ENCODE assay signal across 9 cellular contexts in genomic region chr10:88117869-88118632, GRCh38.
A peak's percentile ranks its signal among the peaks of the same experiment; 100 is the strongest.
DNase-seq lines count a peak whose midpoint lies in the region; ATAC-seq, FAIRE-seq and TF ChIP-seq lines count a peak whose summit lies in the region.
"Had no signal": no experiment of that assay in that cellular context is flagged by ENCODE, and none has a peak within 500 bp of the region (broad histone marks: within the 10 kb centered on the region; RNA-seq: fewer than 3 reads in every experiment).

No MANE protein-coding gene starts in this region.

- H3K27ac ChIP-seq in MM.1S (ENCODE audit: low read length) = no peak overlapping the region
- no peak overlapping the region for H3K27ac ChIP-seq in psoas muscle

- H3K27me3 Mint-ChIP-seq in activated CD4-positive, alpha-beta T cell treated with anti-CD3 and anti-CD28 coated beads, Interleukin-2, amount 10 ng/mL, durations not matched to agents 7 days and 5 days = peaks cover 4% of the 10 kb centered on the region

- H3K36me3 ChIP-seq in MM.1S (replicated peaks; ENCODE audit: insufficient read depth, low read length) (no peaks in the 10 kb centered on the region), bronchial epithelial cell (ENCODE audit: control insufficient read depth, insufficient read depth, low read length) (no peaks in the 10 kb centered on the region), psoas muscle (ENCODE audit: insufficient read depth in 1 of 2, low read depth in 1 of 2) (no peaks in the 10 kb centered on the region)

- TF ChIP-seq CTCF in MM.1S (IDR thresholded peaks at IDR 0.05; ENCODE audit: low read length) = peak; percentile 19
- TF ChIP-seq CTCF in bronchial epithelial cell (IDR thresholded peaks at IDR 0.05; ENCODE audit: insufficient read depth, low read length, severe bottlenecking) = peak; percentile 24
- peak; percentile 9 for TF ChIP-seq CTCF in psoas muscle (IDR thresholded peaks at IDR 0.05)

- no peaks in the 10 kb centered on the region for H3K9me3 Mint-ChIP-seq in activated CD4-positive, alpha-beta T cell treated with anti-CD3 and anti-CD28 coated beads, Interleukin-2, amount 10 ng/mL, durations not matched to agents 7 days and 5 days

- no peaks in the 10 kb centered on the region for H3K9me2 ChIP-seq in MM.1S (replicated peaks; ENCODE audit: insufficient read depth, low read length)

- H3F3A ChIP-seq in MM.1S (ENCODE audit: insufficient read depth, low read length) = no peaks in the 10 kb centered on the region

- DNase-seq in activated CD4-positive, alpha-beta T cell treated with anti-CD3 and anti-CD28 coated beads for 48 hours = peak; percentile 34
- no peak for DNase-seq in activated CD4-positive, alpha-beta T cell treated with anti-CD3 and anti-CD28 coated beads, Interleukin-2, amount 10 ng/mL, durations not matched to agents 7 days and 5 days
- DNase-seq in MM.1S (no peak), bronchial epithelial cell (ENCODE audit: low read depth) (no peak), psoas muscle (no peak), Ammon's horn (ENCODE audit: low spot score) (no peak), cerebellar cortex (ENCODE audit: low spot score) (no peak), glomerular visceral epithelial cell (ENCODE audit: extremely low spot score) (no peak)
- DNase-seq: NCI-H446 had no signal

- no peak overlapping the region for H3K4me2 ChIP-seq in MM.1S (ENCODE audit: low read depth, low read length)

- intact Hi-C loops in psoas muscle (cut with DNase I) = loop anchor here (2.0 to 5.0 kb wide), 2 partner anchors 263 to 269 kb away; no protein-coding TSS in a partner anchor

- H3K4me3 ChIP-seq in MM.1S (ENCODE audit: low read length) (no peak overlapping the region), bronchial epithelial cell (ENCODE audit: low read depth, low read length) (no peak overlapping the region), psoas muscle (no peak overlapping the region)

- no peaks in the 10 kb centered on the region for H3K9me3 ChIP-seq in MM.1S (replicated peaks; ENCODE audit: insufficient read depth, low read length)
- H3K9me3 ChIP-seq in psoas muscle = no peaks in the 10 kb centered on the region

- no peak overlapping the region for H3K4me3 Mint-ChIP-seq in activated CD4-positive, alpha-beta T cell treated with anti-CD3 and anti-CD28 coated beads, Interleukin-2, amount 10 ng/mL, durations not matched to agents 7 days and 5 days

- no peaks in the 10 kb centered on the region for H4K20me1 ChIP-seq in MM.1S (ENCODE audit: insufficient read depth, low read length)

- POLR2A ChIA-PET in activated CD4-positive, alpha-beta T cell treated with anti-CD3 and anti-CD28 coated beads, Interleukin-2, amount 10 ng/mL, durations not matched to agents 7 days and 5 days (lab: Charles Lee) = no interaction called here

- CTCF ChIA-PET in activated CD4-positive, alpha-beta T cell treated with anti-CD3 and anti-CD28 coated beads, Interleukin-2, amount 10 ng/mL, durations not matched to agents 7 days and 5 days (lab: Charles Lee) = interaction anchor here (1.0 to 1.8 kb wide), 5 partner anchors 27 to 271 kb away, joined by 3 to 5 read pairs (median 3); no protein-coding TSS in a partner anchor

- H3K27ac Mint-ChIP-seq in activated CD4-positive, alpha-beta T cell treated with anti-CD3 and anti-CD28 coated beads, Interleukin-2, amount 10 ng/mL, durations not matched to agents 7 days and 5 days = no peak overlapping the region

- H3K4me1 ChIP-seq in MM.1S (ENCODE audit: low read length) (peaks cover 6% of the 10 kb centered on the region; the same call in 1 of the 2 replicates), psoas muscle (no peaks in the 10 kb centered on the region)

- H3K27me3 ChIP-seq in MM.1S (replicated peaks; ENCODE audit: insufficient read depth, low read length) (no peaks in the 10 kb centered on the region), bronchial epithelial cell (ENCODE audit: control insufficient read depth, insufficient read depth, low read length) (no peaks in the 10 kb centered on the region), psoas muscle (ENCODE audit: insufficient read depth in 3 of 3, low read length in 2 of 3) (no peaks in the 10 kb centered on the region)

- H3K79me2 ChIP-seq in MM.1S (ENCODE audit: low read length) = no peaks in the 10 kb centered on the region

- no peak overlapping the region for H3K9ac ChIP-seq in MM.1S (ENCODE audit: low read length)

- H3K36me3 Mint-ChIP-seq in activated CD4-positive, alpha-beta T cell treated with anti-CD3 and anti-CD28 coated beads, Interleukin-2, amount 10 ng/mL, durations not matched to agents 7 days and 5 days (ENCODE audit: low read depth) = no peaks in the 10 kb centered on the region

- WGBS in psoas muscle, 3 donors = 85 to 95% (median 88%) methylated on average over 4 of the region's 4 CpGs

- H3K4me1 Mint-ChIP-seq in activated CD4-positive, alpha-beta T cell treated with anti-CD3 and anti-CD28 coated beads, Interleukin-2, amount 10 ng/mL, durations not matched to agents 7 days and 5 days = peaks cover 16% of the 10 kb centered on the region

- ATAC-seq in psoas muscle = peak in 3 of 4 donors; percentile 29 to 44 (median 40)

- no peak overlapping the region for H2AFZ ChIP-seq in MM.1S (ENCODE audit: low read length)

- FAIRE-seq in bronchial epithelial cell (lab: Jason Lieb, UNC) = no peak
